8 cellular contexts compared by ENCODE assay signal in genomic region chr3:42652611-42653302, GRCh38. TPM values are rescaled to one million over a fixed set of nuclear protein-coding genes. Genes with fewer than 3 reads are reported as not detected.
A peak's percentile ranks its signal among the peaks of the same experiment; 100 is the strongest.
DNase-seq lines count a peak whose midpoint lies in the region; ATAC-seq and TF ChIP-seq lines count a peak whose summit lies in the region.

No MANE protein-coding gene starts in this region.

- WGBS in thyroid gland, 2 donors = 31 to 35% methylated on average over 5 to 6 of the region's 7 CpGs

- no peaks in the 10 kb centered on the region for H3K27me3 ChIP-seq in Panc1 (ENCODE audit: control insufficient read depth, insufficient read depth, low read length)
- H3K27me3 ChIP-seq in lower lobe of right lung (ENCODE audit: low read depth) = no peaks in the 10 kb centered on the region
- no peaks in the 10 kb centered on the region for H3K27me3 ChIP-seq in thyroid gland

- no peak overlapping the region for H3K27ac ChIP-seq in Panc1 (ENCODE audit: low read length)
- peak overlapping the region; percentile 85 for H3K27ac ChIP-seq in lower lobe of right lung
- peak overlapping the region; percentile 86 to 97 (median 89) for H3K27ac ChIP-seq in thyroid gland

- no TSS peak for BruUV-seq in Panc1 (replicated peaks; lab: Mats Ljungman, UMichigan)

- TF ChIP-seq CTCF in GM12865 (IDR thresholded peaks at IDR 0.05; ENCODE audit: insufficient read depth, low read depth, low read length, missing control alignments) (no peak), Panc1 (IDR thresholded peaks at IDR 0.05) (no peak), lower lobe of right lung (IDR thresholded peaks at IDR 0.05) (no peak), thyroid gland (IDR thresholded peaks at IDR 0.05) (no peak)

- intact Hi-C loops in Panc1 (cut with micrococcal nuclease; ENCODE audit: unreplicated experiment) (loop anchor here (5.0 kb wide), 1 partner anchor 90 kb away; no protein-coding TSS in a partner anchor), lower lobe of right lung (cut with DNase I) (no loop called here), thyroid gland (cut with DNase I) (no loop called here)

- H3K36me3 ChIP-seq in Panc1 (ENCODE audit: control insufficient read depth, insufficient read depth, low read length) = no peaks in the 10 kb centered on the region; the same call in 1 of the 2 replicates
- H3K36me3 ChIP-seq in lower lobe of right lung = peaks cover 23% of the 10 kb centered on the region
- peaks cover 0 to 9% of the 10 kb centered on the region in 2 donors for H3K36me3 ChIP-seq in thyroid gland

- POLR2A ChIA-PET in Panc1 (lab: Charles Lee) = no interaction called here

- peaks cover 16% of the 10 kb centered on the region for H3K4me1 ChIP-seq in Panc1 (ENCODE audit: control insufficient read depth, insufficient read depth, low read length)
- peaks cover 43% of the 10 kb centered on the region for H3K4me1 ChIP-seq in lower lobe of right lung
- H3K4me1 ChIP-seq in thyroid gland = peaks cover 28 to 36% of the 10 kb centered on the region in 2 donors

- TF ChIP-seq POLR2A in thyroid gland (IDR thresholded peaks at IDR 0.05) = peak in 1 of 2 donors; percentile 30

- ATAC-seq in HG03025 (IDR thresholded peaks at IDR 0.05; ENCODE audit: low FRiP score, unreplicated experiment) = peak; percentile 42
- ATAC-seq in Panc1 = peak; percentile 68
- peak; percentile 62 to 76 for ATAC-seq in lower lobe of right lung

- in situ Hi-C loops in Panc1 (cut with HindIII; ENCODE audit: low pct_unique_long_range_greater_than_20kb, low sequenced_read_pairs) = no loop called here

- CTCF ChIA-PET in Panc1 (lab: Charles Lee) = no interaction called here

- DNase-seq in 8988T = peak; percentile 88
- DNase-seq in GM12865 (ENCODE audit: low read depth) = peak; percentile 54
- no peak for DNase-seq in Panc1 (ENCODE audit: low read depth, low spot score)
- peak; percentile 86 for DNase-seq in dermis blood vessel endothelial cell
- DNase-seq in lower lobe of right lung = peak; percentile 79
- peak; percentile 66 to 69 for DNase-seq in thyroid gland
- DNase-seq in NCI-H446 treated with DMSO at 0.1 percent for 48 hours (lab: John Stamatoyannopoulos, UW) = no peak

- no peaks in the 10 kb centered on the region for H3K9me3 ChIP-seq in Panc1 (ENCODE audit: control insufficient read depth, insufficient read depth, low read depth, low read length)
- H3K9me3 ChIP-seq in lower lobe of right lung = no peaks in the 10 kb centered on the region
- no peaks in the 10 kb centered on the region for H3K9me3 ChIP-seq in thyroid gland

- H3K4me3 ChIP-seq in GM12865 (ENCODE audit: low read depth, low read length) = no peak overlapping the region
- peak overlapping the region; percentile 43 to 49; a peak in 3 of 4 replicates for H3K4me3 ChIP-seq in Panc1 (ENCODE audit: low read depth in 2 of 2, low read length in 2 of 2)
- H3K4me3 ChIP-seq in lower lobe of right lung = peak overlapping the region; percentile 93
- H3K4me3 ChIP-seq in thyroid gland (replicated peaks in 1 of 3) = peak overlapping the region in 1 of 3 donors; percentile 89

RNA-seq across cellular contexts. Expression of gene ZBTB47, which starts 0.7 kb away (rescaled TPM):
- total RNA-seq in Panc1 (2021; ENCODE audit: unreplicated experiment) (3.6 TPM), dermis blood vessel endothelial cell (13.9 and 19.6 TPM in 2 replicates), lower lobe of right lung (20.0 TPM), thyroid gland (10 to 100 TPM; 33.3 to 44.4 (median 42.0) TPM)
- 4.5 TPM for polyA plus RNA-seq in Panc1 (2012; ENCODE audit: insufficient read length)

RNA-seq across cellular contexts. Expression of gene KLHL40, which starts 32.6 kb away (rescaled TPM):
- not detected for total RNA-seq in Panc1 (2021; ENCODE audit: unreplicated experiment)
- not detected for polyA plus RNA-seq in Panc1 (2012; ENCODE audit: insufficient read length)
- 0.17 TPM in 1 of 2 replicates, not detected in the other for total RNA-seq in dermis blood vessel endothelial cell
- total RNA-seq in lower lobe of right lung = not detected
- total RNA-seq in thyroid gland = not detected

RNA-seq across cellular contexts. Expression of gene HHATL, which starts 49.8 kb away (rescaled TPM):
- not detected for total RNA-seq in Panc1 (2021; ENCODE audit: unreplicated experiment)
- not detected for polyA plus RNA-seq in Panc1 (2012; ENCODE audit: insufficient read length)
- total RNA-seq in dermis blood vessel endothelial cell = not detected in 2 replicates
- total RNA-seq in lower lobe of right lung = 1.0 TPM
- total RNA-seq in thyroid gland = 10 to 100 TPM; 15.7 to 64.1 (median 32.4) TPM

RNA-seq across cellular contexts. Expression of gene NKTR, which starts 52.3 kb away (rescaled TPM):
- 39.0 TPM for total RNA-seq in Panc1 (2021; ENCODE audit: unreplicated experiment)
- polyA plus RNA-seq in Panc1 (2012; ENCODE audit: insufficient read length) = 11.0 TPM
- 61.7 and 133 TPM in 2 replicates for total RNA-seq in dermis blood vessel endothelial cell
- 87.3 TPM for total RNA-seq in lower lobe of right lung
- 100 to 1,000 TPM; 157 to 383 (median 197) TPM for total RNA-seq in thyroid gland

Comparison
In these comparisons a context has a peak if more than half of its experiments do, and no peak if none do; other contexts are left out.
1. DNase-seq: peak in 8988T (single experiment), GM12865 (single experiment), dermis blood vessel endothelial cell (single experiment), lower lobe of right lung (single experiment) and thyroid gland (2 of 2); none in Panc1 (single experiment) and NCI-H446 treated with DMSO at 0.1 percent for 48 hours (single experiment).
2. Peak in every context shown above with its lines, with median percentiles within 50 percentile points of each other: ATAC-seq.